9 cellular contexts compared by ENCODE assay signal in genomic region chr10:58512470-58513188, GRCh38. TPM values are rescaled to one million over a fixed set of nuclear protein-coding genes. Genes with fewer than 3 reads are reported as not detected.
DNase-seq lines count a peak whose midpoint lies in the region; ATAC-seq and TF ChIP-seq lines count a peak whose summit lies in the region.
"Had no signal": no experiment of that assay in that cellular context is flagged by ENCODE, and none has a peak within 500 bp of the region (broad histone marks: within the 10 kb centered on the region; RNA-seq: fewer than 3 reads in every experiment).

TSS of gene BICC1 (plus strand) at chr10:58512872. CDS start at chr10:58513144, 272 bp downstream.

- no peaks in the 10 kb centered on the region for H3K36me3 Mint-ChIP-seq in activated T-helper 17 cell treated with anti-CD3 and anti-CD28 coated beads, Interleukin-2, amount 50 U/mL, for 72 hours (ENCODE audit: low read depth)
- H3K36me3 Mint-ChIP-seq in neural progenitor cell, result no peaks in the 10 kb centered on the region

- H3K27me3 ChIP-seq in neural progenitor cell, result peaks cover 90% of the 10 kb centered on the region

- peaks cover 30% of the 10 kb centered on the region for H3K27me3 Mint-ChIP-seq in activated T-helper 17 cell treated with anti-CD3 and anti-CD28 coated beads, Interleukin-2, amount 50 U/mL, for 72 hours
- no peaks in the 10 kb centered on the region for H3K27me3 Mint-ChIP-seq in neural progenitor cell (ENCODE audit: insufficient read depth, low read depth)

- no peaks in the 10 kb centered on the region for H3K79me2 ChIP-seq in neural progenitor cell (ENCODE audit: low read depth)

- no peak within 1 kb of the TSS for H3K9ac ChIP-seq in neural progenitor cell

- peaks cover 9% of the 10 kb centered on the region for H4K20me1 ChIP-seq in neural progenitor cell (ENCODE audit: low read depth)

- peak within 1 kb of the TSS; percentile 65 for H3K4me3 Mint-ChIP-seq in activated T-helper 17 cell treated with anti-CD3 and anti-CD28 coated beads, Interleukin-2, amount 50 U/mL, for 72 hours
- H3K4me3 Mint-ChIP-seq in neural progenitor cell, result peak within 1 kb of the TSS; percentile 91

- no peaks in the 10 kb centered on the region for H3K9me3 ChIP-seq in neural progenitor cell (ENCODE audit: low read depth)

- H3K9me3 Mint-ChIP-seq in activated T-helper 17 cell treated with anti-CD3 and anti-CD28 coated beads, Interleukin-2, amount 50 U/mL, for 72 hours, result no peaks in the 10 kb centered on the region
- H3K9me3 Mint-ChIP-seq in neural progenitor cell, result no peaks in the 10 kb centered on the region

- TF ChIP-seq CTCF in neural progenitor cell (IDR thresholded peaks at IDR 0.05), result no peak

- H3K4me1 ChIP-seq in neural progenitor cell, result no peaks in the 10 kb centered on the region

- in situ Hi-C loops in KBM-7 (cut with MboI; ENCODE audit: low pct_unique_long_range_greater_than_20kb, low sequenced_read_pairs), result no loop called here

- H3K4me3 ChIP-seq in neural progenitor cell, result peak within 1 kb of the TSS; percentile 88

- ATAC-seq in activated T-helper 17 cell treated with anti-CD3 and anti-CD28 coated beads, Interleukin-2, amount 50 U/mL, for 72 hours (replicated peaks), result peak; percentile 32
- ATAC-seq in HG03095 (IDR thresholded peaks at IDR 0.05; ENCODE audit: unreplicated experiment), result no peak

- peaks cover 6% of the 10 kb centered on the region for H3K4me1 Mint-ChIP-seq in activated T-helper 17 cell treated with anti-CD3 and anti-CD28 coated beads, Interleukin-2, amount 50 U/mL, for 72 hours
- peaks cover 13% of the 10 kb centered on the region for H3K4me1 Mint-ChIP-seq in neural progenitor cell

- no peak within 1 kb of the TSS for H3K27ac ChIP-seq in neural progenitor cell

- peak; percentile 70 for DNase-seq in DMS53 (lab: John Stamatoyannopoulos, UW)
- DNase-seq in DMS53 treated with DMSO at 0.1 percent for 48 hours (lab: John Stamatoyannopoulos, UW; ENCODE audit: unreplicated experiment), result no peak
- peak; percentile 58 for DNase-seq in KBM-7
- peak in 41 of 42 donors; percentile 13 to 76 (median 52) for DNase-seq in head of caudate nucleus
- peak; percentile 74 for DNase-seq in neural progenitor cell (ENCODE audit: low spot score)
- no peak for DNase-seq in SIG-M5 treated with dmso at 0.1 percent for 504 hours (lab: John Stamatoyannopoulos, UW; ENCODE audit: unreplicated experiment)

- H3K36me3 ChIP-seq in neural progenitor cell, result no peaks in the 10 kb centered on the region

- H3F3A ChIP-seq in neural progenitor cell (ENCODE audit: low read depth), result peaks cover 5% of the 10 kb centered on the region

- intact Hi-C loops in head of caudate nucleus (cut with DNase I), result no loop called here

- H3K4me2 ChIP-seq in neural progenitor cell, result peak within 1 kb of the TSS; percentile 99

- H2AFZ ChIP-seq in neural progenitor cell (replicated peaks), result peak within 1 kb of the TSS; percentile 99

- H3K27ac Mint-ChIP-seq in activated T-helper 17 cell treated with anti-CD3 and anti-CD28 coated beads, Interleukin-2, amount 50 U/mL, for 72 hours, result no peak within 1 kb of the TSS
- H3K27ac Mint-ChIP-seq in neural progenitor cell, result no peak within 1 kb of the TSS

RNA-seq across cellular contexts. Expression of gene BICC1, which starts in this region (rescaled TPM):
- total RNA-seq in activated T-helper 17 cell treated with anti-CD3 and anti-CD28 coated beads, Interleukin-2, amount 50 U/mL, for 72 hours, result under 1 TPM; 0.05 to 0.28 TPM
- total RNA-seq in neural progenitor cell (ENCODE audit: low replicate concordance), result 0.25 and 0.41 TPM in 2 replicates
- total RNA-seq: activated CD8-positive, alpha-beta memory T cell treated with anti-CD3 and anti-CD28 coated beads for 36 hours had no signal

Comparison
In these comparisons a context has a peak if more than half of its experiments do, and no peak if none do; other contexts are left out.
1. DNase-seq: peak in DMS53 (single experiment), KBM-7 (single experiment) and head of caudate nucleus (41 of 42); none in DMS53 treated with DMSO at 0.1 percent for 48 hours (single experiment) and SIG-M5 treated with dmso at 0.1 percent for 504 hours (single experiment).
2. Peak in ATAC-seq in activated T-helper 17 cell treated with anti-CD3 and anti-CD28 coated beads, Interleukin-2, amount 50 U/mL, for 72 hours; RNA of the gene not detected or under 1 TPM.
3. Peak in DNase-seq, H3K4me3 ChIP-seq and H3K4me2 ChIP-seq in neural progenitor cell; RNA of the gene not detected or under 1 TPM.